2 cellular contexts compared by ENCODE assay signal in the genomic region with DNA sequence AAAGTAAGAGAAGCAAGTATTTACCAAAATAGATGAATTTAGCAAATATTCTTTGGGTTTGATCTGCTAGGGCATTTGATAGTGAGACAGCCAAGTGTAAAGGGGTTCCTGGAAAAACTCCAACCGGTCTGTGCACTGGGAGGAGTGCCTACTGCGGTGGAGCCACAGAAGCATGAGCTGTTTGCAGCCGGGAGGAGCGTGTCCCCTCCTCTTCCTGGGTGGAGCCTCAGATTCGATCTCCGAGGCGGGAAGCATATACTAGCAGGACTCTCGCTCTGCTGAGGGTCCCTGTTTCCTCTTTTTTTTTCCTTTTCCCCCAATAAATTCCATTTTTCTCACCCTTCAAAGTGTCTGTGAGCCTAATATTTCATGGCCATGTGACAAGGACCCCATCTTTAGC.
A peak's percentile ranks its signal among the peaks of the same experiment; 100 is the strongest.
TF ChIP-seq lines count a peak whose summit lies in the region.

No MANE protein-coding gene starts in this region.

TF ChIP-seq in HepG2, 621 proteins besides CTCF, POLR2A, EP300 and RAD21 (continued from another document):
- TF ChIP-seq, protein P1, sequence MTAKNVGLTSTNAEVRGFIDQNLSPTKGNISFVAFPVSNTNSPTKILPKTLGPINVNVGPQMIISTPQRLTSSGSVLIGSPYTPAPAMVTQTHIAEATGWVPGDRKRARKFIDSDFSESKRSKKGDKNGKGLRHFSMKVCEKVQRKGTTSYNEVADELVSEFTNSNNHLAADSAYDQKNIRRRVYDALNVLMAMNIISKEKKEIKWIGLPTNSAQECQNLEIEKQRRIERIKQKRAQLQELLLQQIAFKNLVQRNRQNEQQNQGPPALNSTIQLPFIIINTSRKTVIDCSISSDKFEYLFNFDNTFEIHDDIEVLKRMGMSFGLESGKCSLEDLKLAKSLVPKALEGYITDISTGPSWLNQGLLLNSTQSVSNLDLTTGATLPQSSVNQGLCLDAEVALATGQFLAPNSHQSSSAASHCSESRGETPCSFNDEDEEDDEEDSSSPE (CRISPR knock-in tag; IDR thresholded peaks at IDR 0.05) = peak; percentile 44; the same call in 1 of the 2 replicates
- no peak for TF ChIP-seq NCOA5 (CRISPR knock-in tag; IDR thresholded peaks at IDR 0.05)
- TF ChIP-seq ZNF660 (CRISPR knock-in tag; IDR thresholded peaks at IDR 0.05; ENCODE audit: borderline replicate concordance, low read depth) = no peak
- TF ChIP-seq SP2 (CRISPR knock-in tag; IDR thresholded peaks at IDR 0.05) = no peak
- TF ChIP-seq ASH2L (IDR thresholded peaks at IDR 0.05; ENCODE audit: insufficient read length, low read depth, low read length) = no peak
- no peak for TF ChIP-seq SP1 (IDR thresholded peaks at IDR 0.05)
- TF ChIP-seq SP1 (CRISPR knock-in tag; IDR thresholded peaks at IDR 0.05) = no peak
- peak; percentile 74 for TF ChIP-seq GABPB1 (CRISPR knock-in tag; IDR thresholded peaks at IDR 0.05)
- TF ChIP-seq GABPA (IDR thresholded peaks at IDR 0.05; ENCODE audit: low read depth, low read length) = no peak
- TF ChIP-seq GABPA (CRISPR knock-in tag; IDR thresholded peaks at IDR 0.05; ENCODE audit: low read depth) = peak; percentile 50
- no peak for TF ChIP-seq ZNF558 (CRISPR knock-in tag; IDR thresholded peaks at IDR 0.05; ENCODE audit: borderline replicate concordance)
- no peak for TF ChIP-seq WIZ (CRISPR knock-in tag; IDR thresholded peaks at IDR 0.05)
- TF ChIP-seq ZNF263 (CRISPR knock-in tag; IDR thresholded peaks at IDR 0.05) = peak; percentile 47; the same call in 1 of the 2 replicates
- no peak for TF ChIP-seq KLF15 (CRISPR knock-in tag; IDR thresholded peaks at IDR 0.05; ENCODE audit: borderline replicate concordance)
- TF ChIP-seq NFKBIZ (CRISPR knock-in tag; IDR thresholded peaks at IDR 0.05) = no peak
- TF ChIP-seq SRSF1 (optimal IDR thresholded peaks at IDR 0.05; ENCODE audit: low read depth, low read length) = no peak

TF ChIP-seq in WTC11, 78 proteins besides CTCF, POLR2A, EP300 and RAD21 (continued from another document):
- TF ChIP-seq, protein P2, sequence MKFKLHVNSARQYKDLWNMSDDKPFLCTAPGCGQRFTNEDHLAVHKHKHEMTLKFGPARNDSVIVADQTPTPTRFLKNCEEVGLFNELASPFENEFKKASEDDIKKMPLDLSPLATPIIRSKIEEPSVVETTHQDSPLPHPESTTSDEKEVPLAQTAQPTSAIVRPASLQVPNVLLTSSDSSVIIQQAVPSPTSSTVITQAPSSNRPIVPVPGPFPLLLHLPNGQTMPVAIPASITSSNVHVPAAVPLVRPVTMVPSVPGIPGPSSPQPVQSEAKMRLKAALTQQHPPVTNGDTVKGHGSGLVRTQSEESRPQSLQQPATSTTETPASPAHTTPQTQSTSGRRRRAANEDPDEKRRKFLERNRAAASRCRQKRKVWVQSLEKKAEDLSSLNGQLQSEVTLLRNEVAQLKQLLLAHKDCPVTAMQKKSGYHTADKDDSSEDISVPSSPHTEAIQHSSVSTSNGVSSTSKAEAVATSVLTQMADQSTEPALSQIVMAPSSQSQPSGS (CRISPR knock-in tag; IDR thresholded peaks at IDR 0.05; ENCODE audit: borderline replicate concordance, low read depth) = no peak
- TF ChIP-seq, protein P3, sequence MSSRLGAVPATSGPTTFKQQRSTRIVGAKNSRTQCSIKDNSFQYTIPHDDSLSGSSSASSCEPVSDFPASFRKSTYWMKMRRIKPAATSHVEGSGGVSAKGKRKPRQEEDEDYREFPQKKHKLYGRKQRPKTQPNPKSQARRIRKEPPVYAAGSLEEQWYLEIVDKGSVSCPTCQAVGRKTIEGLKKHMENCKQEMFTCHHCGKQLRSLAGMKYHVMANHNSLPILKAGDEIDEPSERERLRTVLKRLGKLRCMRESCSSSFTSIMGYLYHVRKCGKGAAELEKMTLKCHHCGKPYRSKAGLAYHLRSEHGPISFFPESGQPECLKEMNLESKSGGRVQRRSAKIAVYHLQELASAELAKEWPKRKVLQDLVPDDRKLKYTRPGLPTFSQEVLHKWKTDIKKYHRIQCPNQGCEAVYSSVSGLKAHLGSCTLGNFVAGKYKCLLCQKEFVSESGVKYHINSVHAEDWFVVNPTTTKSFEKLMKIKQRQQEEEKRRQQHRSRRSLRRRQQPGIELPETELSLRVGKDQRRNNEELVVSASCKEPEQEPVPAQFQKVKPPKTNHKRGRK (CRISPR knock-in tag; IDR thresholded peaks at IDR 0.05; ENCODE audit: borderline replicate concordance) = no peak
- TF ChIP-seq ZNF416 (CRISPR knock-in tag; IDR thresholded peaks at IDR 0.05) = no peak
- TF ChIP-seq ETV6 (CRISPR knock-in tag; IDR thresholded peaks at IDR 0.05) = no peak
